In the genomic region with DNA sequence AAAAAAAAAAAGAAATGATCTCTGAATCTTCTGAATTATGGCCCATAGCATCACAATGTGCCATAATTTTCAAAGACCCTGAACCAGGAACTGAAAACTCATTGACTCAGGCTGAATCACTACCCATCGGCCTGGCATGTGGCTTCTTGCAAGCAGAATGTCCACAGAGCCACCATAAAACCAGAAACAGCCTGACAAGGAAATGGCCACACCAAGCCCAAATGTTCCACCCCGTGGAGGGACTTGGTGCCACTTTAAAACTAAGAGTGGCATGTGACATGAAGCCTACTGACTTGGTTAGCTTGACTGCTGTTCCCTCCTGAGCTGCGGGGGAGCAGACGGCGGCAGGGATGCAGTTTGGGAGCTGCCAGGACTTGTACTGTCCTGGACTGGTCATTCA, we compare ENCODE assay signal across 1 cellular context.
TF ChIP-seq lines count a peak whose summit lies in the region.

No MANE protein-coding gene starts in this region.

TF ChIP-seq in GM12878, 131 proteins besides CTCF, POLR2A, EP300 and RAD21 (continued from another document):
- TF ChIP-seq, protein P1, sequence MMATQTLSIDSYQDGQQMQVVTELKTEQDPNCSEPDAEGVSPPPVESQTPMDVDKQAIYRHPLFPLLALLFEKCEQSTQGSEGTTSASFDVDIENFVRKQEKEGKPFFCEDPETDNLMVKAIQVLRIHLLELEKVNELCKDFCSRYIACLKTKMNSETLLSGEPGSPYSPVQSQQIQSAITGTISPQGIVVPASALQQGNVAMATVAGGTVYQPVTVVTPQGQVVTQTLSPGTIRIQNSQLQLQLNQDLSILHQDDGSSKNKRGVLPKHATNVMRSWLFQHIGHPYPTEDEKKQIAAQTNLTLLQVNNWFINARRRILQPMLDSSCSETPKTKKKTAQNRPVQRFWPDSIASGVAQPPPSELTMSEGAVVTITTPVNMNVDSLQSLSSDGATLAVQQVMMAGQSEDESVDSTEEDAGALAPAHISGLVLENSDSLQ (IDR thresholded peaks at IDR 0.05): no peak
- no peak for TF ChIP-seq CREM (IDR thresholded peaks at IDR 0.05; ENCODE audit: low read depth)
- TF ChIP-seq, protein P2, sequence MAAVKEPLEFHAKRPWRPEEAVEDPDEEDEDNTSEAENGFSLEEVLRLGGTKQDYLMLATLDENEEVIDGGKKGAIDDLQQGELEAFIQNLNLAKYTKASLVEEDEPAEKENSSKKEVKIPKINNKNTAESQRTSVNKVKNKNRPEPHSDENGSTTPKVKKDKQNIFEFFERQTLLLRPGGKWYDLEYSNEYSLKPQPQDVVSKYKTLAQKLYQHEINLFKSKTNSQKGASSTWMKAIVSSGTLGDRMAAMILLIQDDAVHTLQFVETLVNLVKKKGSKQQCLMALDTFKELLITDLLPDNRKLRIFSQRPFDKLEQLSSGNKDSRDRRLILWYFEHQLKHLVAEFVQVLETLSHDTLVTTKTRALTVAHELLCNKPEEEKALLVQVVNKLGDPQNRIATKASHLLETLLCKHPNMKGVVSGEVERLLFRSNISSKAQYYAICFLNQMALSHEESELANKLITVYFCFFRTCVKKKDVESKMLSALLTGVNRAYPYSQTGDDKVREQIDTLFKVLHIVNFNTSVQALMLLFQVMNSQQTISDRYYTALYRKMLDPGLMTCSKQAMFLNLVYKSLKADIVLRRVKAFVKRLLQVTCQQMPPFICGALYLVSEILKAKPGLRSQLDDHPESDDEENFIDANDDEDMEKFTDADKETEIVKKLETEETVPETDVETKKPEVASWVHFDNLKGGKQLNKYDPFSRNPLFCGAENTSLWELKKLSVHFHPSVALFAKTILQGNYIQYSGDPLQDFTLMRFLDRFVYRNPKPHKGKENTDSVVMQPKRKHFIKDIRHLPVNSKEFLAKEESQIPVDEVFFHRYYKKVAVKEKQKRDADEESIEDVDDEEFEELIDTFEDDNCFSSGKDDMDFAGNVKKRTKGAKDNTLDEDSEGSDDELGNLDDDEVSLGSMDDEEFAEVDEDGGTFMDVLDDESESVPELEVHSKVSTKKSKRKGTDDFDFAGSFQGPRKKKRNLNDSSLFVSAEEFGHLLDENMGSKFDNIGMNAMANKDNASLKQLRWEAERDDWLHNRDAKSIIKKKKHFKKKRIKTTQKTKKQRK (IDR thresholded peaks at IDR 0.05; ENCODE audit: low read depth, low read length): no peak
- TF ChIP-seq ASH2L (IDR thresholded peaks at IDR 0.05; ENCODE audit: borderline replicate concordance, low read depth): no peak
- TF ChIP-seq IKZF2 (IDR thresholded peaks at IDR 0.05): no peak
- TF ChIP-seq SIX5 (IDR thresholded peaks at IDR 0.05; ENCODE audit: low read depth, low read length, severe bottlenecking): no peak
- no peak for TF ChIP-seq RELA (IDR thresholded peaks at IDR 0.05; ENCODE audit: borderline replicate concordance, partially characterized antibody)
- no peak for TF ChIP-seq EED (IDR thresholded peaks at IDR 0.05; ENCODE audit: low read depth)
- no peak for TF ChIP-seq ZNF384 (IDR thresholded peaks at IDR 0.05; ENCODE audit: borderline replicate concordance, low read depth, low read length)
- no peak for TF ChIP-seq IRF4 (IDR thresholded peaks at IDR 0.05; ENCODE audit: low read depth, low read length)
- TF ChIP-seq ETV6 (conservative IDR thresholded peaks at IDR 0.05 in 1 of 2, IDR thresholded peaks at IDR 0.05 in 1 of 2; ENCODE audit: borderline replicate concordance in 1 of 2, low read depth in 1 of 2): no peak
- no peak for TF ChIP-seq NR2C1 (IDR thresholded peaks at IDR 0.05)
- TF ChIP-seq GABPA (IDR thresholded peaks at IDR 0.05; ENCODE audit: low read depth): no peak
- TF ChIP-seq, protein P3, sequence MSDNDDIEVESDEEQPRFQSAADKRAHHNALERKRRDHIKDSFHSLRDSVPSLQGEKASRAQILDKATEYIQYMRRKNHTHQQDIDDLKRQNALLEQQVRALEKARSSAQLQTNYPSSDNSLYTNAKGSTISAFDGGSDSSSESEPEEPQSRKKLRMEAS (IDR thresholded peaks at IDR 0.05; ENCODE audit: low read depth, low read length): no peak
